26 cellular contexts compared by ENCODE assay signal in the genomic region with DNA sequence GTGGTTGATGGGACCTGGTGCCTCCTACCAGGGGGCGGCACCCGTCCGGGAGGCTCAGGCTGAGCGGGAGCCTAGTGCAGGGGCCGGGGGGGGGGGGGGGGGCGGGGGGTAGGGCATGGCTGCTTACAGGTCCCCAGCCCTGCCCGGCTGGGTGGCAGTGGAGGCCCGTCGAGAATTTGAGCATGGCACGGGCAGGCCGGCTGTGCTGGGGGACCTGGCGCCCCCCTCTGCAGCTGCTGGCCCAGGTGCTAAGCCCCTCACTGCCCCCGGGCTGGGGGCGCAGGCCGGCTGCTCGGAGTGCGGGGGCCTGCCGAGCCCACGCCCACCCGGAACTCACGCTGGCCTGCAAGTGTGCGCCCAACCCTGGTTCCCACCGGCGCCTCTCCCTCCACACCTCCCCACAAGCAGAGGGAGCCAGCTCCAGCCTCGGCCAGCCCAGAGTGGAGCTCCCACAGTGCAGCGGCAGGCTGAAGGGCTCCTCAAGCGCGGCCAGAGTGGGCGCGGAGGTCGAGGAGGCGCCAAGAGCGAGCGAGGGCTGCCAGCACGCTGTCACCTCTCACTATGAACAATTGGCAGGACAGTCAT.
A peak's percentile ranks its signal among the peaks of the same experiment; 100 is the strongest.
DNase-seq lines count a peak whose midpoint lies in the region; ATAC-seq and TF ChIP-seq lines count a peak whose summit lies in the region.
"Had no signal": no experiment of that assay in that cellular context is flagged by ENCODE, and none has a peak within 500 bp of the region (broad histone marks: within the 10 kb centered on the region; RNA-seq: fewer than 3 reads in every experiment).

No MANE protein-coding gene starts in this region.

- CTCF ChIA-PET in activated CD8-positive, alpha-beta memory T cell treated with anti-CD3 and anti-CD28 coated beads, Interleukin-2, amount 10 ng/mL, durations not matched to agents 7 days and 5 days (lab: Charles Lee), result interaction anchor here (1.9 kb wide), 1 partner anchor 77 kb away, joined by 9 read pairs; the partner anchor contains the start of gene LMNB1
- CTCF ChIA-PET in CD4-positive, alpha-beta memory T cell (lab: Charles Lee; ENCODE audit: partially characterized antibody), result interaction anchor here (1.0 to 2.4 kb wide), 5 partner anchors 9 to 77 kb away, joined by 3 to 7 read pairs (median 4); no protein-coding TSS in a partner anchor

- H3K27me3 ChIP-seq in CD4-positive, alpha-beta memory T cell (ENCODE audit: insufficient read depth, low read length), result no peaks in the 10 kb centered on the region
- H3K27me3 ChIP-seq in ovary, result no peaks in the 10 kb centered on the region
- H3K27me3 ChIP-seq: breast epithelium, uterus had no signal

- TF ChIP-seq CTCF in ovary (IDR thresholded peaks at IDR 0.05), result no peak

- H3K27ac Mint-ChIP-seq in activated CD8-positive, alpha-beta memory T cell treated with anti-CD3 and anti-CD28 coated beads, Interleukin-2, amount 10 ng/mL, durations not matched to agents 7 days and 5 days, result peak overlapping the region; percentile 56
- H3K27ac Mint-ChIP-seq in CD4-positive, alpha-beta memory T cell, result peak overlapping the region in 6 of 7 donors; percentile 59 to 89 (median 72)
- no peak overlapping the region for H3K27ac Mint-ChIP-seq in central memory CD8-positive, alpha-beta T cell (ENCODE audit: low read depth)
- peak overlapping the region; percentile 33 for H3K27ac Mint-ChIP-seq in stimulated activated effector memory CD8-positive, alpha-beta T cell treated with anti-CD3 and anti-CD28 coated beads, Interleukin-12 subunit alpha, Interleukin-12 subunit beta, amount 100 ng/mL, for 72 hours

- H3K4me1 Mint-ChIP-seq in activated CD8-positive, alpha-beta memory T cell treated with anti-CD3 and anti-CD28 coated beads, Interleukin-2, amount 10 ng/mL, durations not matched to agents 7 days and 5 days, result peaks cover 41% of the 10 kb centered on the region
- peaks cover 33 to 48% (median 43%) of the 10 kb centered on the region in 4 donors for H3K4me1 Mint-ChIP-seq in CD4-positive, alpha-beta memory T cell
- H3K4me1 Mint-ChIP-seq in central memory CD8-positive, alpha-beta T cell, result peaks cover 30% of the 10 kb centered on the region
- H3K4me1 Mint-ChIP-seq in stimulated activated effector memory CD8-positive, alpha-beta T cell treated with anti-CD3 and anti-CD28 coated beads, Interleukin-12 subunit alpha, Interleukin-12 subunit beta, amount 100 ng/mL, for 72 hours, result peaks cover 24% of the 10 kb centered on the region

- ATAC-seq in activated CD8-positive, alpha-beta memory T cell treated with anti-CD3 and anti-CD28 coated beads, Interleukin-2, amount 10 ng/mL, durations not matched to agents 7 days and 5 days, result no peak
- no peak for ATAC-seq in central memory CD8-positive, alpha-beta T cell (replicated peaks; ENCODE audit: extremely low read depth, poor library complexity, severe bottlenecking)
- ATAC-seq in stimulated activated effector memory CD8-positive, alpha-beta T cell treated with anti-CD3 and anti-CD28 coated beads, Interleukin-12 subunit alpha, Interleukin-12 subunit beta, amount 100 ng/mL, for 72 hours, result no peak
- ATAC-seq: gastrocnemius medialis; SK-N-SH treated with all-trans-retinoic acid at 6 μM for 48 hours; stimulated activated naive B cell treated with anti-CD40 and anti-IgM and Interleukin-4, amounts not matched to agents 10 μg/mL and 1 μg/mL and 100 μg/mL, for 72 hours had no signal

- no peaks in the 10 kb centered on the region for H3K27me3 Mint-ChIP-seq in activated CD8-positive, alpha-beta memory T cell treated with anti-CD3 and anti-CD28 coated beads, Interleukin-2, amount 10 ng/mL, durations not matched to agents 7 days and 5 days
- H3K27me3 Mint-ChIP-seq in CD4-positive, alpha-beta memory T cell, result no peaks in the 10 kb centered on the region
- no peaks in the 10 kb centered on the region for H3K27me3 Mint-ChIP-seq in central memory CD8-positive, alpha-beta T cell
- H3K27me3 Mint-ChIP-seq: stimulated activated naive B cell treated with anti-CD40 and anti-IgM and Interleukin-4, amounts not matched to agents 10 μg/mL and 1 μg/mL and 100 μg/mL, for 72 hours had no signal

- H3K4me3 Mint-ChIP-seq in activated CD8-positive, alpha-beta memory T cell treated with anti-CD3 and anti-CD28 coated beads, Interleukin-2, amount 10 ng/mL, durations not matched to agents 7 days and 5 days, result no peak overlapping the region
- peak overlapping the region in 3 of 8 donors; percentile 33 to 57 (median 40) for H3K4me3 Mint-ChIP-seq in CD4-positive, alpha-beta memory T cell
- H3K4me3 Mint-ChIP-seq in central memory CD8-positive, alpha-beta T cell, result peak overlapping the region; percentile 43
- H3K4me3 Mint-ChIP-seq in stimulated activated effector memory CD8-positive, alpha-beta T cell treated with anti-CD3 and anti-CD28 coated beads, Interleukin-12 subunit alpha, Interleukin-12 subunit beta, amount 100 ng/mL, for 72 hours, result no peak overlapping the region

- peaks cover 36% of the 10 kb centered on the region for H3K4me1 ChIP-seq in CD4-positive, alpha-beta memory T cell (ENCODE audit: insufficient read depth, low read length)
- H3K4me1 ChIP-seq in ovary (ENCODE audit: insufficient read depth), result peaks cover 5% of the 10 kb centered on the region
- H3K4me1 ChIP-seq: breast epithelium, Caco-2, HAP-1, uterus had no signal

- H3K36me3 ChIP-seq in CD4-positive, alpha-beta memory T cell (ENCODE audit: insufficient read depth, low read length), result no peaks in the 10 kb centered on the region
- no peaks in the 10 kb centered on the region for H3K36me3 ChIP-seq in ovary
- H3K36me3 ChIP-seq: breast epithelium, gastrocnemius medialis, HAP-1, uterus had no signal

- no peak for TF ChIP-seq POLR2A in ovary (IDR thresholded peaks at IDR 0.05)

- POLR2A ChIA-PET in CD4-positive, alpha-beta memory T cell (lab: Charles Lee; ENCODE audit: partially characterized antibody), result interaction anchor here (1.3 to 4.4 kb wide), 6 partner anchors 43 to 405 kb away, joined by 3 to 39 read pairs (median 9); partner anchors contain the start of genes C5orf63, LMNB1 and MARCHF3

- 90 to 97% (median 91%) methylated on average over 18 to 35 of the region's 35 CpGs for WGBS in ovary, 3 donors

- DNase-seq in activated CD8-positive, alpha-beta memory T cell treated with anti-CD3 and anti-CD28 coated beads, Interleukin-2, amount 10 ng/mL, durations not matched to agents 7 days and 5 days, result no peak
- no peak for DNase-seq in activated CD8-positive, alpha-beta memory T cell treated with anti-CD3 and anti-CD28 coated beads for 24 hours
- no peak for DNase-seq in CD4-positive, alpha-beta memory T cell
- no peak for DNase-seq in central memory CD8-positive, alpha-beta T cell (ENCODE audit: low spot score in 2 of 2)
- DNase-seq in stimulated activated effector memory CD8-positive, alpha-beta T cell treated with anti-CD3 and anti-CD28 coated beads, Interleukin-12 subunit alpha, Interleukin-12 subunit beta, amount 100 ng/mL, for 72 hours (ENCODE audit: low spot score in 2 of 2), result no peak
- DNase-seq in ovary, result no peak
- DNase-seq in NOMO-1 treated with dmso at 0.1 percent for 144 hours (lab: John Stamatoyannopoulos, UW; ENCODE audit: unreplicated experiment), result no peak
- no peak for DNase-seq in stimulated activated CD8-positive, alpha-beta memory T cell treated with anti-CD3 and anti-CD28 coated beads, Interleukin-4, amount 100 ng/mL, for 48 hours
- DNase-seq: activated naive CD4-positive, alpha-beta T cell treated with anti-CD3 and anti-CD28 coated beads, Interleukin-2, amount 50 U/mL, for 16 hours; anterior cingulate cortex; Caco-2; DMS53; gastrocnemius medialis; NCI-H1436; NCI-H2081 treated with DMSO at 0.1 percent for 48 hours; NCI-H226; NCI-H526 treated with DMSO at 0.1 percent for 48 hours; PC-9; stimulated activated CD4-positive, alpha-beta T cell treated with anti-CD3 and anti-CD28 coated beads, Interleukin-15, amount 100 ng/mL, for 24 hours; stimulated activated naive B cell treated with anti-CD40 and anti-IgM and Interleukin-4, amounts not matched to agents 10 μg/mL and 1 μg/mL and 100 μg/mL, for 72 hours; T1000; uterus had no signal

- H3K27ac ChIP-seq in CD4-positive, alpha-beta memory T cell (ENCODE audit: low read depth, low read length), result no peak overlapping the region
- no peak overlapping the region for H3K27ac ChIP-seq in ovary
- H3K27ac ChIP-seq: gastrocnemius medialis, PC-9, uterus, VCaP had no signal

- H3K4me3 ChIP-seq in CD4-positive, alpha-beta memory T cell (ENCODE audit: low read length in 2 of 2), result no peak overlapping the region
- H3K4me3 ChIP-seq in ovary, result no peak overlapping the region
- H3K4me3 ChIP-seq: gastrocnemius medialis, HAP-1, PC-9, uterus had no signal

- peaks cover 32% of the 10 kb centered on the region for H3K36me3 Mint-ChIP-seq in activated CD8-positive, alpha-beta memory T cell treated with anti-CD3 and anti-CD28 coated beads, Interleukin-2, amount 10 ng/mL, durations not matched to agents 7 days and 5 days
- H3K36me3 Mint-ChIP-seq in CD4-positive, alpha-beta memory T cell, result peaks cover 0 to 6% of the 10 kb centered on the region in 2 donors
- peaks cover 1% of the 10 kb centered on the region for H3K36me3 Mint-ChIP-seq in central memory CD8-positive, alpha-beta T cell (ENCODE audit: insufficient read depth)
- no peaks in the 10 kb centered on the region for H3K36me3 Mint-ChIP-seq in stimulated activated effector memory CD8-positive, alpha-beta T cell treated with anti-CD3 and anti-CD28 coated beads, Interleukin-12 subunit alpha, Interleukin-12 subunit beta, amount 100 ng/mL, for 72 hours

- H3K9me3 Mint-ChIP-seq in activated CD8-positive, alpha-beta memory T cell treated with anti-CD3 and anti-CD28 coated beads, Interleukin-2, amount 10 ng/mL, durations not matched to agents 7 days and 5 days (ENCODE audit: low read depth), result no peaks in the 10 kb centered on the region
- peaks cover 0 to 7% (median 1%) of the 10 kb centered on the region in 8 donors for H3K9me3 Mint-ChIP-seq in CD4-positive, alpha-beta memory T cell
- H3K9me3 Mint-ChIP-seq in central memory CD8-positive, alpha-beta T cell, result peaks cover 5% of the 10 kb centered on the region
- H3K9me3 Mint-ChIP-seq in stimulated activated effector memory CD8-positive, alpha-beta T cell treated with anti-CD3 and anti-CD28 coated beads, Interleukin-12 subunit alpha, Interleukin-12 subunit beta, amount 100 ng/mL, for 72 hours, result no peaks in the 10 kb centered on the region

- no peak for TF ChIP-seq EP300 in ovary (IDR thresholded peaks at IDR 0.05)

- intact Hi-C loops in CD4-positive, alpha-beta memory T cell (cut with micrococcal nuclease), result loop anchor here (5.0 kb wide), 3 partner anchors 42 to 373 kb away; no protein-coding TSS in a partner anchor
- intact Hi-C loops in ovary (cut with DNase I), result loop anchor here in 1 of 4 donors (5.0 kb wide), 1 partner anchor 173 kb away; no protein-coding TSS in a partner anchor

- H3K9me3 ChIP-seq in CD4-positive, alpha-beta memory T cell (ENCODE audit: control insufficient read depth in 1 of 2, low read length in 2 of 2), result no peaks in the 10 kb centered on the region
- no peaks in the 10 kb centered on the region for H3K9me3 ChIP-seq in ovary
- H3K9me3 ChIP-seq: breast epithelium, Caco-2, gastrocnemius medialis, HAP-1, uterus had no signal
